Comparison of ENCODE assay signal across 20 cellular contexts in genomic region chr10:73716251-73716650, GRCh38. TPM values are rescaled to one million over a fixed set of nuclear protein-coding genes. Genes with fewer than 3 reads are reported as not detected.
DNase-seq lines count a peak whose midpoint lies in the region; ATAC-seq and TF ChIP-seq lines count a peak whose summit lies in the region.
"Had no signal": no experiment of that assay in that cellular context is flagged by ENCODE, and none has a peak within 500 bp of the region (broad histone marks: within the 10 kb centered on the region; RNA-seq: fewer than 3 reads in every experiment).

No MANE protein-coding gene starts in this region.

- H3F3A ChIP-seq in neural progenitor cell (ENCODE audit: low read depth): peaks cover 7% of the 10 kb centered on the region

- H3K4me3 ChIP-seq in heart left ventricle (no peak overlapping the region), right atrium auricular region (no peak overlapping the region), left ventricle myocardium inferior (no peak overlapping the region), neural progenitor cell (no peak overlapping the region)
- no peak overlapping the region for H3K4me3 ChIP-seq in naive thymus-derived CD4-positive, alpha-beta T cell (ENCODE audit: low read length)
- H3K4me3 ChIP-seq: BLaER1, GM23248, HAP-1, PC-9, SJSA1 had no signal

- H3K9ac ChIP-seq in neural progenitor cell: peak overlapping the region; percentile 32
- H3K9ac ChIP-seq: BLaER1, GM23248 had no signal

- TF ChIP-seq POLR2A in heart left ventricle (IDR thresholded peaks at IDR 0.05): no peak

- no peaks in the 10 kb centered on the region for H3K79me2 ChIP-seq in neural progenitor cell (ENCODE audit: low read depth)

- H3K27ac ChIP-seq in heart left ventricle (peak overlapping the region in 11 of 12 donors; percentile 0 to 82 (median 50)), right atrium auricular region (no peak overlapping the region), left ventricle myocardium inferior (replicated peaks) (peak overlapping the region; percentile 76), neural progenitor cell (no peak overlapping the region)
- no peak overlapping the region for H3K27ac ChIP-seq in naive thymus-derived CD4-positive, alpha-beta T cell (ENCODE audit: low read depth, low read length)
- H3K27ac ChIP-seq: BLaER1, GM23248, PC-9, RWPE1, SJSA1 had no signal

- no peak for DNase-seq in heart left ventricle
- no peak for DNase-seq in right atrium auricular region (ENCODE audit: low spot score)
- no peak for DNase-seq in left ventricle myocardium inferior
- DNase-seq in neural progenitor cell (ENCODE audit: low spot score): no peak
- no peak for DNase-seq in naive thymus-derived CD4-positive, alpha-beta T cell
- DNase-seq in A172 (ENCODE audit: low spot score): no peak
- DNase-seq: CD8-positive, alpha-beta memory T cell; DMS79 treated with DMSO at 0.1 percent for 48 hours; GM23248; NCI-H1417 treated with DMSO at 0.1 percent for 48 hours; NCI-H187 treated with DMSO at 0.1 percent for 48 hours; NCI-H345; NCI-H524 treated with DMSO at 0.1 percent for 48 hours; PC-9 had no signal

- H3K9me3 ChIP-seq in heart left ventricle: no peaks in the 10 kb centered on the region
- H3K9me3 ChIP-seq in right atrium auricular region: no peaks in the 10 kb centered on the region
- H3K9me3 ChIP-seq in left ventricle myocardium inferior (replicated peaks): no peaks in the 10 kb centered on the region
- no peaks in the 10 kb centered on the region for H3K9me3 ChIP-seq in neural progenitor cell (ENCODE audit: low read depth)
- no peaks in the 10 kb centered on the region for H3K9me3 ChIP-seq in naive thymus-derived CD4-positive, alpha-beta T cell (ENCODE audit: control insufficient read depth in 2 of 3, low read length in 3 of 3)
- H3K9me3 ChIP-seq: BLaER1, HAP-1, SJSA1 had no signal

- no peak overlapping the region for H2AFZ ChIP-seq in neural progenitor cell (replicated peaks)
- H2AFZ ChIP-seq: GM23248, PC-9 had no signal

- H3K27me3 ChIP-seq in heart left ventricle: no peaks in the 10 kb centered on the region
- H3K27me3 ChIP-seq in right atrium auricular region: no peaks in the 10 kb centered on the region
- H3K27me3 ChIP-seq in left ventricle myocardium inferior (ENCODE audit: low read depth): no peaks in the 10 kb centered on the region
- no peaks in the 10 kb centered on the region for H3K27me3 ChIP-seq in neural progenitor cell
- H3K27me3 ChIP-seq in naive thymus-derived CD4-positive, alpha-beta T cell (ENCODE audit: control insufficient read depth in 2 of 2, insufficient read depth in 2 of 2, low read length in 2 of 2): no peaks in the 10 kb centered on the region
- H3K27me3 ChIP-seq: BLaER1, SJSA1 had no signal

- no peaks in the 10 kb centered on the region for H3K36me3 Mint-ChIP-seq in neural progenitor cell
- H3K36me3 Mint-ChIP-seq in naive thymus-derived CD4-positive, alpha-beta T cell: peaks cover 0 to 52% (median 22%) of the 10 kb centered on the region in 5 donors

- POLR2A ChIA-PET in naive thymus-derived CD4-positive, alpha-beta T cell (lab: Charles Lee): interaction anchor here (1.1 kb wide), 1 partner anchor 27 kb away, joined by 4 read pairs; no protein-coding TSS in a partner anchor

- peaks cover 4% of the 10 kb centered on the region for H3K4me1 Mint-ChIP-seq in neural progenitor cell
- H3K4me1 Mint-ChIP-seq in naive thymus-derived CD4-positive, alpha-beta T cell: peaks cover 0 to 9% (median 0%) of the 10 kb centered on the region in 7 donors
- H3K4me1 Mint-ChIP-seq: CD8-positive, alpha-beta memory T cell had no signal

- no peak overlapping the region for H3K4me3 Mint-ChIP-seq in neural progenitor cell
- no peak overlapping the region for H3K4me3 Mint-ChIP-seq in naive thymus-derived CD4-positive, alpha-beta T cell
- H3K4me3 Mint-ChIP-seq: CD8-positive, alpha-beta memory T cell had no signal

- peaks cover 0 to 80% (median 67%) of the 10 kb centered on the region in 9 donors for H3K36me3 ChIP-seq in heart left ventricle
- H3K36me3 ChIP-seq in right atrium auricular region: peaks cover 57% of the 10 kb centered on the region
- H3K36me3 ChIP-seq in left ventricle myocardium inferior: peaks cover 74% of the 10 kb centered on the region
- peaks cover 15% of the 10 kb centered on the region for H3K36me3 ChIP-seq in neural progenitor cell
- peaks cover 13 to 48% (median 15%) of the 10 kb centered on the region in 3 experiments for H3K36me3 ChIP-seq in naive thymus-derived CD4-positive, alpha-beta T cell (ENCODE audit: control insufficient read depth in 2 of 3, insufficient read depth in 3 of 3, low read length in 3 of 3)

- intact Hi-C loops in heart left ventricle (cut with DNase I): loop anchor here in 2 of 10 donors (2.0 to 5.0 kb wide), 2 partner anchors 63 to 64 kb away; no protein-coding TSS in a partner anchor
- intact Hi-C loops in left ventricle myocardium inferior (cut with micrococcal nuclease): no loop called here
- intact Hi-C loops in naive thymus-derived CD4-positive, alpha-beta T cell (cut with micrococcal nuclease): no loop called here

- CTCF ChIA-PET in naive thymus-derived CD4-positive, alpha-beta T cell (lab: Charles Lee): no interaction called here

- H3K27ac Mint-ChIP-seq in neural progenitor cell: no peak overlapping the region
- no peak overlapping the region for H3K27ac Mint-ChIP-seq in naive thymus-derived CD4-positive, alpha-beta T cell

- H3K4me2 ChIP-seq in neural progenitor cell: no peak overlapping the region
- H3K4me2 ChIP-seq: BLaER1, PC-9 had no signal

- WGBS in heart left ventricle, 4 donors: 45 to 61% (median 56%) methylated on average over 1 of the region's 1 CpG

- H4K20me1 ChIP-seq in neural progenitor cell (ENCODE audit: low read depth): no peaks in the 10 kb centered on the region
- H4K20me1 ChIP-seq: BLaER1 had no signal

- H3K27me3 Mint-ChIP-seq in neural progenitor cell (ENCODE audit: insufficient read depth, low read depth): no peaks in the 10 kb centered on the region
- no peaks in the 10 kb centered on the region for H3K27me3 Mint-ChIP-seq in naive thymus-derived CD4-positive, alpha-beta T cell
- H3K27me3 Mint-ChIP-seq: CD8-positive, alpha-beta memory T cell had no signal

- ATAC-seq in heart left ventricle (peak; percentile 57 to 88 (median 80)), GM18873 (IDR thresholded peaks at IDR 0.05; ENCODE audit: low FRiP score, unreplicated experiment) (no peak), GM21528 (IDR thresholded peaks at IDR 0.05; ENCODE audit: low FRiP score, unreplicated experiment) (no peak)
- no peak for ATAC-seq in naive thymus-derived CD4-positive, alpha-beta T cell

- H3K4me1 ChIP-seq in heart left ventricle: peaks cover 0 to 34% (median 3%) of the 10 kb centered on the region in 12 donors
- no peaks in the 10 kb centered on the region for H3K4me1 ChIP-seq in right atrium auricular region
- peaks cover 29% of the 10 kb centered on the region for H3K4me1 ChIP-seq in left ventricle myocardium inferior
- H3K4me1 ChIP-seq in neural progenitor cell: no peaks in the 10 kb centered on the region
- H3K4me1 ChIP-seq in naive thymus-derived CD4-positive, alpha-beta T cell (ENCODE audit: control insufficient read depth in 2 of 2, insufficient read depth in 2 of 2, low read length in 2 of 2): no peaks in the 10 kb centered on the region
- H3K4me1 ChIP-seq: HAP-1 had no signal

- TF ChIP-seq CTCF in heart left ventricle (IDR thresholded peaks at IDR 0.05): no peak
- TF ChIP-seq CTCF in right atrium auricular region (IDR thresholded peaks at IDR 0.05): no peak
- TF ChIP-seq CTCF in left ventricle myocardium inferior (IDR thresholded peaks at IDR 0.05; ENCODE audit: borderline replicate concordance): no peak
- TF ChIP-seq CTCF in neural progenitor cell (IDR thresholded peaks at IDR 0.05): no peak

- H3K9me3 Mint-ChIP-seq in neural progenitor cell: no peaks in the 10 kb centered on the region
- H3K9me3 Mint-ChIP-seq in naive thymus-derived CD4-positive, alpha-beta T cell: no peaks in the 10 kb centered on the region
- H3K9me3 Mint-ChIP-seq: CD8-positive, alpha-beta memory T cell had no signal

RNA-seq across cellular contexts. Expression of gene AGAP5, which starts 18.3 kb away (rescaled TPM):
- total RNA-seq in heart left ventricle (1 to 10 TPM; 1.2 to 6.2 (median 3.3) TPM), right atrium auricular region (1 to 10 TPM; 1.5 to 1.9 TPM), left ventricle myocardium inferior (3.3 TPM), neural progenitor cell (ENCODE audit: low replicate concordance) (8.3 and 9.4 TPM in 2 replicates)
- polyA plus RNA-seq in heart left ventricle: 1 to 10 TPM; 1.4 to 6.0 TPM
- 10 to 100 TPM in 3 of 5 experiments, 1 to 10 TPM in 2; 7.8 to 16.6 (median 10.5) TPM for total RNA-seq in naive thymus-derived CD4-positive, alpha-beta T cell
- not detected for polyA plus RNA-seq in naive thymus-derived CD4-positive, alpha-beta T cell
- 2.2 and 3.2 TPM in 2 replicates for total RNA-seq in A172 (2014; rRNA removed; shearing (Covaris generic))

RNA-seq across cellular contexts. Expression of gene SEC24C, which starts 27.9 kb away (rescaled TPM):
- total RNA-seq in heart left ventricle (10 to 100 TPM; 42.8 to 65.5 (median 49.5) TPM), right atrium auricular region (10 to 100 TPM; 38.5 to 51.8 TPM), left ventricle myocardium inferior (42.2 TPM), neural progenitor cell (ENCODE audit: low replicate concordance) (36.0 and 50.4 TPM in 2 replicates)
- polyA plus RNA-seq in heart left ventricle: 10 to 100 TPM; 26.4 to 59.6 TPM
- 100 to 1,000 TPM in 2 of 5 experiments, 10 to 100 TPM in 3; 68.7 to 122 (median 95.4) TPM for total RNA-seq in naive thymus-derived CD4-positive, alpha-beta T cell
- 10 to 100 TPM; 23.3 to 41.4 TPM for polyA plus RNA-seq in naive thymus-derived CD4-positive, alpha-beta T cell
- total RNA-seq in A172 (2014; rRNA removed; shearing (Covaris generic)): 79.0 and 83.2 TPM in 2 replicates

Comparison
In these comparisons a context has a peak if more than half of its experiments do, and no peak if none do; other contexts are left out.
1. H3K27ac ChIP-seq: peak in heart left ventricle (11 of 12) and left ventricle myocardium inferior (single experiment); none in right atrium auricular region (0 of 2), neural progenitor cell (single experiment) and naive thymus-derived CD4-positive, alpha-beta T cell (single experiment).
2. ATAC-seq: peak in heart left ventricle (4 of 4); none in GM18873 (single experiment), naive thymus-derived CD4-positive, alpha-beta T cell (single experiment) and GM21528 (single experiment).